ENCODE assay signal across 21 cellular contexts in genomic region chr4:159239534-159239933, GRCh38.
"Had no signal": no experiment of that assay in that cellular context is flagged by ENCODE, and none has a peak within 500 bp of the region (broad histone marks: within the 10 kb centered on the region; RNA-seq: fewer than 3 reads in every experiment).

No MANE protein-coding gene starts in this region.

- H3K36me3 ChIP-seq: adrenal gland had no signal

- DNase-seq: activated CD4-positive, alpha-beta T cell treated with anti-CD3 and anti-CD28 coated beads for 4 hours; activated CD8-positive, alpha-beta memory T cell treated with anti-CD3 and anti-CD28 coated beads, Interleukin-2, amount 50 U/mL, for 4 hours; activated CD8-positive, alpha-beta T cell treated with anti-CD3 and anti-CD28 coated beads, Interleukin-2, amount 10 ng/mL, durations not matched to agents 7 days and 5 days; activated effector memory CD4-positive, alpha-beta T cell treated with anti-CD3 and anti-CD28 coated beads, Interleukin-2, amount 50 U/mL, for 16 hours; activated T-cell treated with anti-CD3 and anti-CD28 coated beads, Interleukin-2, amount 50 U/mL, for 48 hours; adrenal gland; caudate nucleus; effector CD4-positive, alpha-beta T cell; foreskin fibroblast; islet precursor cell; mesenchymal stem cell; naive thymus-derived CD8-positive, alpha-beta T cell; nucleus accumbens; posterior cingulate gyrus; retina; stimulated activated CD4-positive, alpha-beta T cell treated with anti-CD3 and anti-CD28 coated beads, Interleukin-4, amount 100 ng/mL, for 24 hours; stimulated activated naive CD4-positive, alpha-beta T cell treated with Interleukin-2 at 50 U/mL for 16 hours; transverse colon had no signal

- H3K27me3 ChIP-seq: adrenal gland, transverse colon had no signal

- ATAC-seq: activated CD8-positive, alpha-beta T cell treated with anti-CD3 and anti-CD28 coated beads, Interleukin-2, amount 10 ng/mL, durations not matched to agents 7 days and 5 days; left lobe of liver; naive thymus-derived CD8-positive, alpha-beta T cell; SK-N-SH treated with all-trans-retinoic acid at 6 μM for 48 hours had no signal

- H3K9me3 ChIP-seq: adrenal gland, transverse colon had no signal

- H3K4me3 ChIP-seq: skin epidermis, transverse colon had no signal
